Comparison of ENCODE assay signal across 15 cellular contexts in the genomic region with DNA sequence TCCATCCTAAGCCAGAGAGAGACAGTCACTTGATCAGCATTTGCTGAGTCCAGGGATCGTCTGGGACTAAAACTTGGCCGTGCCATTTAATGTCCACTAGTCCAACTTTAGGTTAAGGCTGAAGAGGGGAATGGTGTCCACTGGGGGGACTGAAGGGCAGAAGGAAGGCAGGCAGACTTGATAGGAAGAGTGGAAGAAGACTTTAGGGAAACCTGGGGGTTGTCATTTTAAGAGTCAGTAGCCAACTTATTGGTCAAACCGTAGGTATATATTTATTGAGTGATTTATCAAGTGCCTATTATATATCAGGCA. TPM values are rescaled to one million over a fixed set of nuclear protein-coding genes. Genes with fewer than 3 reads are reported as not detected.
DNase-seq lines count a peak whose midpoint lies in the region; ATAC-seq and TF ChIP-seq lines count a peak whose summit lies in the region.
"Had no signal": no experiment of that assay in that cellular context is flagged by ENCODE, and none has a peak within 500 bp of the region (broad histone marks: within the 10 kb centered on the region; RNA-seq: fewer than 3 reads in every experiment).

No MANE protein-coding gene starts in this region.

- H3K9me3 ChIP-seq in GM23248 (ENCODE audit: low read depth) (no peaks in the 10 kb centered on the region), ascending aorta (no peaks in the 10 kb centered on the region), mucosa of rectum (ENCODE audit: control insufficient read depth in 2 of 2, low read length in 2 of 2) (no peaks in the 10 kb centered on the region), stomach (no peaks in the 10 kb centered on the region)

- intact Hi-C loops in ascending aorta (cut with DNase I) (loop anchor here (2.0 kb wide), 1 partner anchor 31 kb away; no protein-coding TSS in a partner anchor), stomach (cut with DNase I; ENCODE audit: low total_unique reads) (loop anchor here (10.0 kb wide), 1 partner anchor 53 kb away; no protein-coding TSS in a partner anchor)

- peak overlapping the region; percentile 92 for H2AFZ ChIP-seq in GM23248

- DNase-seq in GM23248 (peak; percentile 73), ascending aorta (ENCODE audit: low spot score in 2 of 2) (no peak), stomach (no peak), D341Med (ENCODE audit: low spot score) (no peak), cerebellum (ENCODE audit: low spot score) (no peak), T1000 (lab: John Stamatoyannopoulos, UW) (no peak)
- DNase-seq: activated CD4-positive, alpha-beta T cell treated with anti-CD3 and anti-CD28 coated beads, Interleukin-2, amount 50 U/mL, for 4 hours; effector CD4-positive, alpha-beta T cell; foreskin melanocyte; islet precursor cell; NCI-H2081 treated with DMSO at 0.1 percent for 48 hours; SHP77 had no signal

- H3K79me2 ChIP-seq in GM23248 (ENCODE audit: insufficient read depth): peaks cover 21% of the 10 kb centered on the region; the same call in 1 of the 2 replicates

- no peak for TF ChIP-seq EP300 in stomach (IDR thresholded peaks at IDR 0.05)

- H3K9ac ChIP-seq in GM23248 (peak overlapping the region; percentile 74), mucosa of rectum (ENCODE audit: low read depth in 1 of 2, low read length in 2 of 2) (peak overlapping the region in 1 of 2 donors; percentile 74)

- H3K27ac ChIP-seq in GM23248 (peak overlapping the region; percentile 74; the same call in 1 of the 2 replicates), ascending aorta (peak overlapping the region; percentile 93 to 97), mucosa of rectum (ENCODE audit: low read depth in 2 of 2, low read length in 2 of 2) (peak overlapping the region; percentile 81 to 82), stomach (peak overlapping the region in 4 of 5 donors; percentile 76 to 91 (median 82))

- H3F3A ChIP-seq in GM23248 (ENCODE audit: insufficient read depth): peaks cover 15% of the 10 kb centered on the region

- H3K4me2 ChIP-seq in GM23248 (ENCODE audit: unreplicated experiment): peak overlapping the region; percentile 96

- H3K36me3 ChIP-seq in GM23248 (ENCODE audit: low read depth): no peaks in the 10 kb centered on the region
- peaks cover 18 to 23% of the 10 kb centered on the region in 2 donors for H3K36me3 ChIP-seq in ascending aorta
- H3K36me3 ChIP-seq in mucosa of rectum (ENCODE audit: control insufficient read depth in 2 of 2, insufficient read depth in 2 of 2, low read length in 2 of 2): no peaks in the 10 kb centered on the region
- H3K36me3 ChIP-seq in stomach: peaks cover 0 to 14% (median 0%) of the 10 kb centered on the region in 4 donors

- no peaks in the 10 kb centered on the region for H4K20me1 ChIP-seq in GM23248 (ENCODE audit: insufficient read depth)

- H3K4me1 ChIP-seq in GM23248 (ENCODE audit: insufficient read depth) (peaks cover 26% of the 10 kb centered on the region), ascending aorta (peaks cover 0 to 23% of the 10 kb centered on the region in 2 donors), mucosa of rectum (ENCODE audit: control insufficient read depth in 2 of 2, insufficient read depth in 2 of 2, low read length in 2 of 2) (peaks cover 0 to 3% of the 10 kb centered on the region in 2 donors), stomach (peaks cover 5 to 13% (median 7%) of the 10 kb centered on the region in 4 donors)

- no peak for ATAC-seq in GM21447 (IDR thresholded peaks at IDR 0.05; ENCODE audit: unreplicated experiment)
- ATAC-seq: activated T-helper 17 cell treated with anti-CD3 and anti-CD28 coated beads, Interleukin-2, amount 50 U/mL, for 72 hours had no signal

- H3K27me3 ChIP-seq in GM23248 (replicated peaks; ENCODE audit: insufficient read depth) (no peaks in the 10 kb centered on the region), ascending aorta (no peaks in the 10 kb centered on the region), mucosa of rectum (ENCODE audit: control insufficient read depth in 2 of 2, insufficient read depth in 2 of 2, low read length in 2 of 2) (peaks cover 15 to 30% of the 10 kb centered on the region in 2 donors), stomach (peaks cover 0 to 42% (median 35%) of the 10 kb centered on the region in 3 donors)

- no peaks in the 10 kb centered on the region for H3K9me2 ChIP-seq in GM23248 (ENCODE audit: insufficient read depth)

- H3K4me3 ChIP-seq in GM23248: peak overlapping the region; percentile 85
- peak overlapping the region; percentile 72 to 91 for H3K4me3 ChIP-seq in ascending aorta
- no peak overlapping the region for H3K4me3 ChIP-seq in mucosa of rectum (ENCODE audit: low read length in 2 of 2)
- no peak overlapping the region for H3K4me3 ChIP-seq in stomach

- peak in 1 of 3 experiments; percentile 3 for TF ChIP-seq CTCF in ascending aorta (IDR thresholded peaks at IDR 0.05)
- no peak for TF ChIP-seq CTCF in stomach (IDR thresholded peaks at IDR 0.05)

- no peak for TF ChIP-seq POLR2A in stomach (IDR thresholded peaks at IDR 0.05)

- in situ Hi-C loops in GM23248 (cut with MboI): no loop called here

- 27 to 29% methylated on average over 3 of the region's 3 CpGs for WGBS in GM23248 (ENCODE audit: low coverage in 1 of 2, low lambda C conversion rate in 2 of 2, missing lambda C conversion rate in 2 of 2), 2 experiments
- 38 to 56% (median 43%) methylated on average over 3 of the region's 3 CpGs for WGBS in stomach, 5 donors

RNA-seq across cellular contexts. Expression of gene LMOD1, which starts 1.3 kb away (rescaled TPM):
- total RNA-seq in GM23248 (2014; rRNA removed; shearing (Covaris generic)): 7.8 and 8.9 TPM in 2 replicates
- polyA plus RNA-seq in GM23248 (2016; fragmentation: Nextera tagmentation; extraction: Ambion mirVana) (6.1 and 6.3 TPM in 2 replicates), stomach (100 to 1,000 TPM in 1 of 3 donors, 10 to 100 TPM in 2; 19.6 to 117 (median 22.9) TPM)
- total RNA-seq in ascending aorta (316 TPM), stomach (100 to 1,000 TPM in 3 of 5 donors, 10 to 100 TPM in 2; 27.5 to 420 (median 102) TPM), cerebellum (0.64 TPM)
- total RNA-seq: activated T-helper 17 cell treated with anti-CD3 and anti-CD28 coated beads, Interleukin-2, amount 50 U/mL, for 72 hours had no signal

RNA-seq across cellular contexts. Expression of gene TIMM17A, which starts 7.7 kb away (rescaled TPM):
- total RNA-seq in GM23248 (2014; rRNA removed; shearing (Covaris generic)): 56.4 and 68.8 TPM in 2 replicates
- 116 and 123 TPM in 2 replicates for polyA plus RNA-seq in GM23248 (2016; fragmentation: Nextera tagmentation; extraction: Ambion mirVana)
- total RNA-seq in ascending aorta: 7.9 TPM
- 10 to 100 TPM in 2 of 5 donors, 1 to 10 TPM in 3; 3.2 to 47.0 (median 7.1) TPM for total RNA-seq in stomach
- polyA plus RNA-seq in stomach: 10 to 100 TPM; 26.1 to 48.8 (median 37.4) TPM
- total RNA-seq in cerebellum: 31.8 TPM

RNA-seq across cellular contexts. Expression of gene RNPEP, which starts 34.8 kb away (rescaled TPM):
- 80.5 and 83.6 TPM in 2 replicates for total RNA-seq in GM23248 (2014; rRNA removed; shearing (Covaris generic))
- polyA plus RNA-seq in GM23248 (2016; fragmentation: Nextera tagmentation; extraction: Ambion mirVana) (68.6 and 70.7 TPM in 2 replicates), stomach (10 to 100 TPM; 31.6 to 38.6 (median 37.6) TPM)
- total RNA-seq in ascending aorta (106 TPM), stomach (100 to 1,000 TPM in 3 of 5 donors, 10 to 100 TPM in 2; 23.3 to 900 (median 102) TPM), cerebellum (12.4 TPM)

RNA-seq across cellular contexts. Expression of gene SHISA4, which starts 59.0 kb away (rescaled TPM):
- total RNA-seq in GM23248 (2014; rRNA removed; shearing (Covaris generic)): 24.8 and 42.4 TPM in 2 replicates
- 47.9 and 48.0 TPM in 2 replicates for polyA plus RNA-seq in GM23248 (2016; fragmentation: Nextera tagmentation; extraction: Ambion mirVana)
- total RNA-seq in ascending aorta: 62.5 TPM
- 10 to 100 TPM in 3 of 5 donors, 1 to 10 TPM in 1, under 1 TPM in 1; 0.87 to 33.3 (median 10.3) TPM for total RNA-seq in stomach
- polyA plus RNA-seq in stomach: 10 to 100 TPM; 14.1 to 18.3 (median 14.6) TPM
- 22.0 TPM for total RNA-seq in cerebellum

Comparison
In these comparisons a context has a peak if more than half of its experiments do, and no peak if none do; other contexts are left out.
1. H3K4me3 ChIP-seq: peak in GM23248 (single experiment) and ascending aorta (2 of 2); none in mucosa of rectum (0 of 2) and stomach (0 of 4).
2. Peak in every context shown above with its lines, with median percentiles within 50 percentile points of each other: H3K27ac ChIP-seq.